ENCODE assay signal across 18 cellular contexts in genomic region chr1:81158592-81158991, GRCh38.
DNase-seq lines count a peak whose midpoint lies in the region; FAIRE-seq and TF ChIP-seq lines count a peak whose summit lies in the region.
"Had no signal": no experiment of that assay in that cellular context is flagged by ENCODE, and none has a peak within 500 bp of the region (broad histone marks: within the 10 kb centered on the region; RNA-seq: fewer than 3 reads in every experiment).

No MANE protein-coding gene starts in this region.

- H3K9ac ChIP-seq in astrocyte (ENCODE audit: low read length) = no peak overlapping the region

- peak; percentile 70 for FAIRE-seq in astrocyte (lab: Jason Lieb, UNC)
- FAIRE-seq: GM12891 had no signal

- no peaks in the 10 kb centered on the region for H3K27me3 ChIP-seq in astrocyte (ENCODE audit: insufficient read depth, low read length)

- H2AFZ ChIP-seq in astrocyte (ENCODE audit: low read depth, low read length) = peak overlapping the region; percentile 15

- DNase-seq in NCI-H146 (lab: John Stamatoyannopoulos, UW) = peak; percentile 18
- DNase-seq in NCI-H146 treated with DMSO at 0.1 percent for 48 hours (lab: John Stamatoyannopoulos, UW; ENCODE audit: unreplicated experiment) = no peak
- peak; percentile 56 for DNase-seq in astrocyte (ENCODE audit: low read depth)
- peak; percentile 72 for DNase-seq in foreskin melanocyte
- DNase-seq in stromal cell of bone marrow (ENCODE audit: low read depth) = peak; percentile 14
- DNase-seq in islet precursor cell = no peak
- no peak for DNase-seq in NK-92 (lab: John Stamatoyannopoulos, UW; ENCODE audit: unreplicated experiment)
- DNase-seq in activated naive CD4-positive, alpha-beta T cell treated with Interleukin-2 at 50 U/mL for 16 hours = no peak
- DNase-seq: activated CD4-positive, CD25-positive, alpha-beta regulatory T cell; activated naive CD4-positive, alpha-beta T cell treated with anti-CD3 and anti-CD28 coated beads for 36 hours; CD4-positive, alpha-beta T cell; effector CD8-positive, alpha-beta T cell; NCI-H2029 treated with DMSO at 0.1 percent for 48 hours; NCI-H774; RPMI8226 had no signal

- H3K79me2 ChIP-seq in astrocyte (ENCODE audit: insufficient read depth, low read length) = no peaks in the 10 kb centered on the region

- H3K9me3 Mint-ChIP-seq in astrocyte (ENCODE audit: unreplicated experiment) = no peaks in the 10 kb centered on the region
- H3K9me3 Mint-ChIP-seq: activated naive CD4-positive, alpha-beta T cell treated with anti-CD3 and anti-CD28 coated beads for 36 hours; T-helper 1 cell treated with Interleukin-12 subunit alpha and Interleukin-12 subunit beta and Interleukin-4 antibody, amounts not matched to agents 30 μg/mL and 1 μg/mL, for 36 hours had no signal

- H4K20me1 ChIP-seq in astrocyte (ENCODE audit: insufficient read depth, low read length) = no peaks in the 10 kb centered on the region

- H3K4me1 Mint-ChIP-seq in astrocyte (ENCODE audit: low read depth, unreplicated experiment) = peaks cover 18% of the 10 kb centered on the region

- no peak for TF ChIP-seq CTCF in astrocyte (IDR thresholded peaks at IDR 0.05; ENCODE audit: insufficient read depth, low read depth, low read length)

- H3K4me1 ChIP-seq in astrocyte (ENCODE audit: insufficient read depth, low read length) = peaks cover 4% of the 10 kb centered on the region

- H3K27ac Mint-ChIP-seq in astrocyte (ENCODE audit: unreplicated experiment) = no peak overlapping the region
- H3K27ac Mint-ChIP-seq: activated naive CD4-positive, alpha-beta T cell treated with anti-CD3 and anti-CD28 coated beads for 36 hours; CD4-positive, alpha-beta T cell; T-helper 1 cell treated with Interleukin-12 subunit alpha and Interleukin-12 subunit beta and Interleukin-4 antibody, amounts not matched to agents 30 μg/mL and 1 μg/mL, for 36 hours had no signal

- peak overlapping the region; percentile 45 for H3K4me2 ChIP-seq in astrocyte (ENCODE audit: low read length)

- H3K4me3 Mint-ChIP-seq in astrocyte (ENCODE audit: unreplicated experiment) = no peak overlapping the region
- H3K4me3 Mint-ChIP-seq: activated naive CD4-positive, alpha-beta T cell treated with anti-CD3 and anti-CD28 coated beads for 36 hours; CD4-positive, alpha-beta T cell; T-helper 1 cell treated with Interleukin-12 subunit alpha and Interleukin-12 subunit beta and Interleukin-4 antibody, amounts not matched to agents 30 μg/mL and 1 μg/mL, for 36 hours had no signal

- H3K27ac ChIP-seq in astrocyte (ENCODE audit: low read depth, low read length) = no peak overlapping the region
- H3K27ac ChIP-seq: 22Rv1 had no signal

- H3K9me3 ChIP-seq in astrocyte (ENCODE audit: insufficient read depth, low read depth, low read length) = no peaks in the 10 kb centered on the region

- no peaks in the 10 kb centered on the region for H3K36me3 Mint-ChIP-seq in astrocyte (ENCODE audit: low read depth, unreplicated experiment)

- H3K36me3 ChIP-seq in astrocyte (ENCODE audit: insufficient read depth, low read length) = no peaks in the 10 kb centered on the region

- H3K27me3 Mint-ChIP-seq in astrocyte (ENCODE audit: low read depth, unreplicated experiment) = no peaks in the 10 kb centered on the region
- H3K27me3 Mint-ChIP-seq: CD4-positive, alpha-beta T cell had no signal

- H3K4me3 ChIP-seq in astrocyte (ENCODE audit: insufficient read depth, low read depth, low read length) = no peak overlapping the region

Comparison
In these comparisons a context has a peak if more than half of its experiments do, and no peak if none do; other contexts are left out.
1. DNase-seq: peak in NCI-H146 (single experiment), astrocyte (single experiment), foreskin melanocyte (single experiment) and stromal cell of bone marrow (single experiment); none in NCI-H146 treated with DMSO at 0.1 percent for 48 hours (single experiment), islet precursor cell (single experiment), NK-92 (single experiment) and activated naive CD4-positive, alpha-beta T cell treated with Interleukin-2 at 50 U/mL for 16 hours (single experiment).